ENCODE assay signal across 8 cellular contexts in the genomic region with DNA sequence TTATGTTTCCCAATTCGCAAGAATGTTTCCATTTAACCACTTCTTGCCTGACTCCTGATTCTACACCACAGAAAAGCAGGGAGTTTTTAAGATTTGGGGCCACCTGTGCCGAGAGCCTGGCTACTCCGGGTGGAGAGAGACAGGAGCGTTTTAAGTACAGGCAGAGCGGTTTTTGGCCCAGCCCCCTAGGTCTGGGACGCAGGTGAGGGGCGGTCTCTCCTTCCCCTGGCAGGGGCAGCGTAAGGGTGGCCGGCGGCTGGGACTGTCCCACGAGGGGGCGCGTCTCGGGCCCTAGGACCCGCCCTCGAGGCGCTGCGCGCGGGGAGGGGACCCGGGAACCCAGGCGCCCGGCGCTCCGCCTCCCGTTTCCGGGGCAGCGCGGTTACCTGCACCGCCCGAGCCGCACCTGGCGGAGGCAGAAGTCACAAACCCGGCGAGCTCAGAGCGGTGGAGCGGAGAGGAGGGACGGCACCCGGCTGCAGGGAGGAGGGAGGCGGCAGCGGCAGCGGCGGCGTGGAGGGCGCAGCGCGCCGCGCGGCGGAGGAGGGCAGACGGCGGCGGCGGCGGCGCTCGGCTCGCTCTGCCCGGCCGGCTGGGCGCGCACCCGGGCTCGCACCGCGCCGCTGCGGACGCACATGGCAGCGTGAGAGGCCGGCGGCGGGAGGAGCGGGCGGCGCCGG. TPM values are rescaled to one million over a fixed set of nuclear protein-coding genes. Genes with fewer than 3 reads are reported as not detected.
A peak's percentile ranks its signal among the peaks of the same experiment; 100 is the strongest.
DNase-seq lines count a peak whose midpoint lies in the region; ATAC-seq, FAIRE-seq and TF ChIP-seq lines count a peak whose summit lies in the region.

WWC1 (plus strand) TSS at position 365 of the 680 bp plus-strand sequence. CDS start 508 bp downstream, outside the sequence.

- no peaks in the 10 kb centered on the region for H3K27me3 ChIP-seq in Caco-2 (replicated peaks; ENCODE audit: control insufficient read depth, insufficient read depth, low read length)
- H3K27me3 ChIP-seq in pancreas, result no peaks in the 10 kb centered on the region

- peak; percentile 73 for ATAC-seq in GM19452 (IDR thresholded peaks at IDR 0.05; ENCODE audit: unreplicated experiment)
- peak; percentile 66 for ATAC-seq in HG03520 (IDR thresholded peaks at IDR 0.05; ENCODE audit: unreplicated experiment)
- ATAC-seq in pancreas, result peak; percentile 81 to 87 (median 85)

- WGBS in pancreas, 2 donors, result 0% methylated on average over 42 to 78 of the region's 78 CpGs

- intact Hi-C loops in Caco-2 (cut with micrococcal nuclease; ENCODE audit: unreplicated experiment) (loop anchor here (1.0 kb wide), 2 partner anchors 25 to 55 kb away; no protein-coding TSS in a partner anchor), pancreas (cut with DNase I) (loop anchor here in 1 of 3 donors (10.0 kb wide), 1 partner anchor 73 kb away; no protein-coding TSS in a partner anchor)
- intact Hi-C loops in activated T-helper 1 cell treated with anti-CD3 and anti-CD28 coated beads, Interleukin-12 subunit alpha, Interleukin-12 subunit beta, Interleukin-2, Interleukin-4 antibody, amounts not matched to agents 30 ng/mL and 10 ng/mL and 1 ng/mL, durations not matched to agents 14 hours and 24 hours and 36 hours (cut with micrococcal nuclease), result no loop called here

- peaks cover 71% of the 10 kb centered on the region for H3K4me1 ChIP-seq in Caco-2
- peaks cover 7 to 32% (median 13%) of the 10 kb centered on the region in 3 donors for H3K4me1 ChIP-seq in pancreas

- no TSS peak for BruUV-seq in Caco-2 (replicated peaks; lab: Mats Ljungman, UMichigan)

- H3K36me3 ChIP-seq in Caco-2 (ENCODE audit: control insufficient read depth, insufficient read depth, low read length) (no peaks in the 10 kb centered on the region), pancreas (no peaks in the 10 kb centered on the region)

- H3K4me3 ChIP-seq in Caco-2 (ENCODE audit: low read depth, low read length), result peak within 1 kb of the TSS; percentile 77
- peak within 1 kb of the TSS; percentile 69 to 93 (median 80) for H3K4me3 ChIP-seq in pancreas

- TF ChIP-seq CTCF in Caco-2 (IDR thresholded peaks at IDR 0.05; ENCODE audit: insufficient read depth in 1 of 2, low read depth in 1 of 2, low read length in 1 of 2, severe bottlenecking in 1 of 2, unreplicated experiment in 1 of 2) (peak; percentile 62 to 69), pancreas (IDR thresholded peaks at IDR 0.05) (peak in 2 of 4 donors; percentile 22 to 23)

- no peaks in the 10 kb centered on the region for H3K27me3 Mint-ChIP-seq in Caco-2 (ENCODE audit: insufficient read depth, unreplicated experiment)
- peaks cover 32% of the 10 kb centered on the region for H3K27me3 Mint-ChIP-seq in activated T-helper 1 cell treated with anti-CD3 and anti-CD28 coated beads, Interleukin-12 subunit alpha, Interleukin-12 subunit beta, Interleukin-2, Interleukin-4 antibody, amounts not matched to agents 30 ng/mL and 10 ng/mL and 1 ng/mL, durations not matched to agents 14 hours and 24 hours and 36 hours (ENCODE audit: insufficient read depth)

- H3K9me3 Mint-ChIP-seq in Caco-2 (ENCODE audit: unreplicated experiment), result no peaks in the 10 kb centered on the region
- H3K9me3 Mint-ChIP-seq in activated T-helper 1 cell treated with anti-CD3 and anti-CD28 coated beads, Interleukin-12 subunit alpha, Interleukin-12 subunit beta, Interleukin-2, Interleukin-4 antibody, amounts not matched to agents 30 ng/mL and 10 ng/mL and 1 ng/mL, durations not matched to agents 14 hours and 24 hours and 36 hours, result no peaks in the 10 kb centered on the region

- H3K4me3 Mint-ChIP-seq in Caco-2 (ENCODE audit: unreplicated experiment), result peak within 1 kb of the TSS; percentile 96
- peak within 1 kb of the TSS; percentile 58 for H3K4me3 Mint-ChIP-seq in activated T-helper 1 cell treated with anti-CD3 and anti-CD28 coated beads, Interleukin-12 subunit alpha, Interleukin-12 subunit beta, Interleukin-2, Interleukin-4 antibody, amounts not matched to agents 30 ng/mL and 10 ng/mL and 1 ng/mL, durations not matched to agents 14 hours and 24 hours and 36 hours

- CTCF ChIA-PET in Caco-2 (lab: Charles Lee), result interaction anchor here (0.5 to 3.6 kb wide), 19 partner anchors 9 to 113 kb away, joined by 3 to 25 read pairs (median 5); no protein-coding TSS in a partner anchor

- peak within 1 kb of the TSS; percentile 50 to 81 (median 68) for H3K27ac ChIP-seq in pancreas

- H3K36me3 Mint-ChIP-seq in Caco-2 (ENCODE audit: insufficient read depth, unreplicated experiment), result peaks cover 59% of the 10 kb centered on the region
- H3K36me3 Mint-ChIP-seq in activated T-helper 1 cell treated with anti-CD3 and anti-CD28 coated beads, Interleukin-12 subunit alpha, Interleukin-12 subunit beta, Interleukin-2, Interleukin-4 antibody, amounts not matched to agents 30 ng/mL and 10 ng/mL and 1 ng/mL, durations not matched to agents 14 hours and 24 hours and 36 hours (ENCODE audit: low read depth), result no peaks in the 10 kb centered on the region

- DNase-seq in Caco-2 (peak; percentile 96 to 98), NOMO-1 treated with dmso at 0.1 percent for 144 hours (lab: John Stamatoyannopoulos, UW; ENCODE audit: unreplicated experiment) (peak; percentile 29), frontal cortex (ENCODE audit: low spot score in 2 of 2) (peak; percentile 56 to 58), pancreas (peak; percentile 88 to 96 (median 94)), foreskin melanocyte (no peak)
- DNase-seq in activated T-helper 1 cell treated with anti-CD3 and anti-CD28 coated beads, Interleukin-12 subunit alpha, Interleukin-12 subunit beta, Interleukin-2, Interleukin-4 antibody, amounts not matched to agents 30 ng/mL and 10 ng/mL and 1 ng/mL, durations not matched to agents 14 hours and 24 hours and 36 hours (ENCODE audit: low spot score), result peak; percentile 19

- FAIRE-seq in frontal cortex (lab: Jason Lieb, UNC), result no peak
- no peak for FAIRE-seq in pancreas (lab: Jason Lieb, UNC)

- POLR2A ChIA-PET in Caco-2 (lab: Charles Lee), result interaction anchor here (0.5 to 2.5 kb wide), 9 partner anchors 9 to 1575 kb away, joined by 3 to 22 read pairs (median 6); no protein-coding TSS in a partner anchor

- H3K9me3 ChIP-seq in Caco-2, result no peaks in the 10 kb centered on the region
- H3K9me3 ChIP-seq in pancreas, result no peaks in the 10 kb centered on the region

- peaks cover 59% of the 10 kb centered on the region for H3K4me1 Mint-ChIP-seq in Caco-2 (ENCODE audit: low read depth, unreplicated experiment)
- H3K4me1 Mint-ChIP-seq in activated T-helper 1 cell treated with anti-CD3 and anti-CD28 coated beads, Interleukin-12 subunit alpha, Interleukin-12 subunit beta, Interleukin-2, Interleukin-4 antibody, amounts not matched to agents 30 ng/mL and 10 ng/mL and 1 ng/mL, durations not matched to agents 14 hours and 24 hours and 36 hours (ENCODE audit: low read depth), result peaks cover 7% of the 10 kb centered on the region

- peak within 1 kb of the TSS; percentile 95 for H3K27ac Mint-ChIP-seq in Caco-2 (ENCODE audit: unreplicated experiment)
- H3K27ac Mint-ChIP-seq in activated T-helper 1 cell treated with anti-CD3 and anti-CD28 coated beads, Interleukin-12 subunit alpha, Interleukin-12 subunit beta, Interleukin-2, Interleukin-4 antibody, amounts not matched to agents 30 ng/mL and 10 ng/mL and 1 ng/mL, durations not matched to agents 14 hours and 24 hours and 36 hours, result no peak within 1 kb of the TSS

RNA-seq across cellular contexts. Expression of gene WWC1, which starts in this region (rescaled TPM):
- 108 and 109 TPM in 2 replicates for total RNA-seq in Caco-2 (2022)
- total RNA-seq in activated T-helper 1 cell treated with anti-CD3 and anti-CD28 coated beads, Interleukin-12 subunit alpha, Interleukin-12 subunit beta, Interleukin-2, Interleukin-4 antibody, amounts not matched to agents 30 ng/mL and 10 ng/mL and 1 ng/mL, durations not matched to agents 14 hours and 24 hours and 36 hours, result 0.32 and 0.70 TPM in 2 replicates
- total RNA-seq in frontal cortex, result 78.3 TPM
- 10 to 100 TPM; 36.4 to 54.2 (median 41.8) TPM for total RNA-seq in pancreas
- 10 to 100 TPM; 35.0 to 38.5 TPM for polyA plus RNA-seq in pancreas

Comparison
In these comparisons a context has a peak if more than half of its experiments do, and no peak if none do; other contexts are left out.
1. RNA of gene WWC1 (total RNA-seq): 108 to 109 TPM in Caco-2, 78.3 TPM in frontal cortex (single experiment) and 36.4 to 54.2 TPM in pancreas; 0.32 to 0.70 TPM in activated T-helper 1 cell treated with anti-CD3 and anti-CD28 coated beads, Interleukin-12 subunit alpha, Interleukin-12 subunit beta, Interleukin-2, Interleukin-4 antibody, amounts not matched to agents 30 ng/mL and 10 ng/mL and 1 ng/mL, durations not matched to agents 14 hours and 24 hours and 36 hours; every median in the first group is over 10 times any median in the second.
2. Peak in DNase-seq in activated T-helper 1 cell treated with anti-CD3 and anti-CD28 coated beads, Interleukin-12 subunit alpha, Interleukin-12 subunit beta, Interleukin-2, Interleukin-4 antibody, amounts not matched to agents 30 ng/mL and 10 ng/mL and 1 ng/mL, durations not matched to agents 14 hours and 24 hours and 36 hours; RNA of the gene not detected or under 1 TPM.
3. Peak in every context shown above with its lines, with median percentiles within 50 percentile points of each other: ATAC-seq.